In the genomic region with DNA sequence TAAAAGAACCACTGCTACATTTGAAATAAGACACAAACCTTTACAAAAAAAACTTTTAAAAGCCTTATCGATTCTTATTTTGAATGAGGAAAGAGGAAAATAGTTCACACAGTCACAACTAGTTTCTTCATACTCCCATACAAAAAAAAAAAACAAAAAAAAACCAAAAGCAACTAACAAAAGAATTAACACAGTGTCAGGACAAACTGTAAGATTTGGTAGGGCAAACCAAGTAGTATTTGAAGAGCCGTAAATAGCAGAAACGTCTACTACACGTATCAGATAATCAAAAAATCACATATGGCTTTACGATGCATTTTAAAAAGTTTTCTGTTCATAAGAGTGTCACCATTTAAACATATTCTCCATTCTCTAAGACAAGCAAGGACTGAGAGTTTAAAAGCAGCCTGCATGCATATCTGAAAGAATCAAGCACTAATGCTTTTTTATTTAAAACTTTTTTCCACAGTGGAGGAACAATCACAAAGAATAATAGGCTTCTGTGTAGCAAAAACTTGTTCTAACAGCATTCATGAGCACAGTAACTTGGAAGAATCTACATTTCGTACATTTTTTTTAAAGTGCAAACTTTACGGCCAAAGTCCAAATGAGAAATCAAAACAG, we compare ENCODE assay signal across 9 cellular contexts. TPM values are rescaled to one million over a fixed set of nuclear protein-coding genes. Genes with fewer than 3 reads are reported as not detected.
A peak's percentile ranks its signal among the peaks of the same experiment; 100 is the strongest.
DNase-seq lines count a peak whose midpoint lies in the region; ATAC-seq and TF ChIP-seq lines count a peak whose summit lies in the region.
"Had no signal": no experiment of that assay in that cellular context is flagged by ENCODE, and none has a peak within 500 bp of the region (broad histone marks: within the 10 kb centered on the region; RNA-seq: fewer than 3 reads in every experiment).

No MANE protein-coding gene starts in this region.

- H3K36me3 ChIP-seq in Caco-2 (ENCODE audit: control insufficient read depth, insufficient read depth, low read length) (no peaks in the 10 kb centered on the region), Panc1 (ENCODE audit: control insufficient read depth, insufficient read depth, low read length) (no peaks in the 10 kb centered on the region; the same call in 1 of the 2 replicates)

- H3K4me1 ChIP-seq in Caco-2 (peaks cover 36% of the 10 kb centered on the region), Panc1 (ENCODE audit: control insufficient read depth, insufficient read depth, low read length) (peaks cover 46% of the 10 kb centered on the region)

- H3K9me3 ChIP-seq in Caco-2 (no peaks in the 10 kb centered on the region), Panc1 (ENCODE audit: control insufficient read depth, insufficient read depth, low read depth, low read length) (no peaks in the 10 kb centered on the region)

- POLR2A ChIA-PET in Caco-2 (lab: Charles Lee): interaction anchor here (1.1 to 3.4 kb wide), 4 partner anchors 8 to 178 kb away, joined by 3 to 24 read pairs (median 10); a partner anchor contains a TSS
- POLR2A ChIA-PET in Panc1 (lab: Charles Lee): no interaction called here

- H3K36me3 Mint-ChIP-seq in Caco-2 (ENCODE audit: insufficient read depth, unreplicated experiment): peaks cover 31% of the 10 kb centered on the region
- H3K36me3 Mint-ChIP-seq in osteocyte (ENCODE audit: unreplicated experiment): no peaks in the 10 kb centered on the region

- ATAC-seq in Panc1 (no peak), esophagus mucosa (no peak)

- H3K4me3 ChIP-seq in Caco-2 (ENCODE audit: low read depth, low read length) (peak overlapping the region; percentile 91), Panc1 (ENCODE audit: low read depth in 2 of 2, low read length in 2 of 2) (peak overlapping the region; percentile 69 to 76)

- H3K27me3 ChIP-seq in Caco-2 (replicated peaks; ENCODE audit: control insufficient read depth, insufficient read depth, low read length) (no peaks in the 10 kb centered on the region), Panc1 (ENCODE audit: control insufficient read depth, insufficient read depth, low read length) (no peaks in the 10 kb centered on the region)

- intact Hi-C loops in Caco-2 (cut with micrococcal nuclease; ENCODE audit: unreplicated experiment): loop anchor here (1.0 to 10.0 kb wide), 6 partner anchors 13 to 748 kb away; no protein-coding TSS in a partner anchor
- intact Hi-C loops in Panc1 (cut with micrococcal nuclease; ENCODE audit: unreplicated experiment): no loop called here

- CTCF ChIA-PET in Caco-2 (lab: Charles Lee): interaction anchor here (0.9 to 3.5 kb wide), 6 partner anchors 15 to 212 kb away, joined by 3 to 40 read pairs (median 6); a partner anchor contains a TSS
- CTCF ChIA-PET in Panc1 (lab: Charles Lee): interaction anchor here (0.6 to 1.6 kb wide), 2 partner anchors 25 to 163 kb away, joined by 3 to 5 read pairs; no protein-coding TSS in a partner anchor

- H3K27ac ChIP-seq in Panc1 (ENCODE audit: low read length): peak overlapping the region; percentile 91

- TF ChIP-seq POLR2A in erythroblast (IDR thresholded peaks at IDR 0.05; ENCODE audit: low read length): no peak

- peaks cover 27% of the 10 kb centered on the region for H3K4me1 Mint-ChIP-seq in Caco-2 (ENCODE audit: low read depth, unreplicated experiment)
- peaks cover 57% of the 10 kb centered on the region for H3K4me1 Mint-ChIP-seq in osteocyte (ENCODE audit: unreplicated experiment)

- in situ Hi-C loops in Panc1 (cut with HindIII; ENCODE audit: low pct_unique_long_range_greater_than_20kb, low sequenced_read_pairs): no loop called here

- H3K4me3 Mint-ChIP-seq in Caco-2 (ENCODE audit: unreplicated experiment) (peak overlapping the region; percentile 95), osteocyte (ENCODE audit: unreplicated experiment) (peak overlapping the region; percentile 99)

- BruUV-seq in Caco-2 (replicated peaks; lab: Mats Ljungman, UMichigan) (no TSS peak), Panc1 (replicated peaks; lab: Mats Ljungman, UMichigan) (no TSS peak)

- H3K27ac Mint-ChIP-seq in Caco-2 (ENCODE audit: unreplicated experiment) (peak overlapping the region; percentile 85), osteocyte (ENCODE audit: unreplicated experiment) (peak overlapping the region; percentile 94)

- TF ChIP-seq CTCF in Caco-2 (IDR thresholded peaks at IDR 0.05; ENCODE audit: insufficient read depth in 1 of 2, low read depth in 1 of 2, low read length in 1 of 2, severe bottlenecking in 1 of 2, unreplicated experiment in 1 of 2) (no peak), Panc1 (IDR thresholded peaks at IDR 0.05) (no peak), osteocyte (IDR thresholded peaks at IDR 0.05) (no peak)

- H3K27me3 Mint-ChIP-seq in Caco-2 (ENCODE audit: insufficient read depth, unreplicated experiment): no peaks in the 10 kb centered on the region
- H3K27me3 Mint-ChIP-seq in osteocyte (ENCODE audit: unreplicated experiment): no peaks in the 10 kb centered on the region

- peaks cover 6% of the 10 kb centered on the region for H3K9me3 Mint-ChIP-seq in Caco-2 (ENCODE audit: unreplicated experiment)
- no peaks in the 10 kb centered on the region for H3K9me3 Mint-ChIP-seq in osteocyte (ENCODE audit: unreplicated experiment)

- DNase-seq in Caco-2 (no peak), Panc1 (ENCODE audit: low read depth, low spot score) (no peak), erythroblast (lab: John Stamatoyannopoulos, UW) (peak; percentile 29 to 65), osteocyte (ENCODE audit: extremely low spot score, unreplicated experiment) (no peak), NCI-H774 (lab: John Stamatoyannopoulos, UW) (no peak), glomerular visceral epithelial cell (ENCODE audit: extremely low spot score) (no peak), HK-2 (ENCODE audit: unreplicated experiment) (no peak)
- DNase-seq: stimulated activated CD8-positive, alpha-beta memory T cell treated with anti-CD3 and anti-CD28 coated beads, Interleukin-4, amount 100 ng/mL, for 48 hours had no signal

RNA-seq across cellular contexts. Expression of a gene that starts 2.2 kb away (rescaled TPM):
- total RNA-seq in Caco-2 (2022) (321 and 331 TPM in 2 replicates), Panc1 (2021; ENCODE audit: unreplicated experiment) (153 TPM), osteocyte (262 and 267 TPM in 2 replicates), esophagus mucosa (97.8 TPM)
- polyA plus RNA-seq in Panc1 (2012; ENCODE audit: insufficient read length): 91.7 TPM

Comparison
In these comparisons a context has a peak if more than half of its experiments do, and no peak if none do; other contexts are left out.
1. DNase-seq: peak in erythroblast (2 of 2); none in Caco-2 (0 of 2), Panc1 (single experiment), osteocyte (single experiment), NCI-H774 (single experiment), glomerular visceral epithelial cell (single experiment) and HK-2 (single experiment).